ENCODE assay signal across 28 cellular contexts in the genomic region with DNA sequence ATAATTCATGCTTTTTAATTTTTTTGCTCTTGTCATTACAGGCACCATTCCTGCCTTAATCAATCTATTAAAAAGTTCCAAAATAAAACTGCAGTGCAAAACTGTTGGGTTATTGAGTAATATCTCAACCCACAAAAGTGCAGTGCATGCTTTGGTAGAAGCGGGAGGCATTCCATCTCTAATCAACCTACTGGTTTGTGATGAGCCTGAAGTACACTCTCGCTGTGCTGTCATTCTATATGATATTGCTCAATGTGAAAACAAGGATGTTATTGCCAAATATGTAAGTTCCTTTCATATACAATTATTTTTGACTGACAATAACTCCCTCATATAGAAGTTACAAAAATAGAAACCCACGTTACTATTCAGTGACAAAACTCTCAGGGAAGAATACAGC.
"Had no signal": no experiment of that assay in that cellular context is flagged by ENCODE, and none has a peak within 500 bp of the region (broad histone marks: within the 10 kb centered on the region; RNA-seq: fewer than 3 reads in every experiment).

No MANE protein-coding gene starts in this region.

- H3K4me3 ChIP-seq: left lung, lung, neural progenitor cell, sigmoid colon, testis, uterus had no signal

- H3K4me3 Mint-ChIP-seq: activated naive CD8-positive, alpha-beta T cell treated with anti-CD3 and anti-CD28 coated beads for 36 hours; activated T-cell treated with anti-CD3 and anti-CD28 coated beads, Interleukin-2, amount 50 U/mL, for 24 hours; immature natural killer cell; naive thymus-derived CD8-positive, alpha-beta T cell; neural progenitor cell; stimulated activated naive B cell treated with anti-CD40 and anti-IgM and Interleukin-4, amounts not matched to agents 10 μg/mL and 1 μg/mL and 100 μg/mL, for 72 hours; WTC11 had no signal

- DNase-seq: activated CD4-positive, alpha-beta T cell treated with anti-CD3 and anti-CD28 coated beads, Interleukin-2, amount 50 U/mL, for 4 hours; activated CD8-positive, alpha-beta memory T cell treated with anti-CD3 and anti-CD28 coated beads for 24 hours; activated CD8-positive, alpha-beta memory T cell treated with anti-CD3 and anti-CD28 coated beads, Interleukin-2, amount 50 U/mL, for 4 hours; activated naive CD4-positive, alpha-beta T cell; activated naive CD8-positive, alpha-beta T cell treated with anti-CD3 and anti-CD28 coated beads for 36 hours; activated T-cell treated with anti-CD3 and anti-CD28 coated beads, Interleukin-2, amount 50 U/mL, for 24 hours; amygdala; cerebellar nuclear complex; cortex of kidney; erythroblast; foreskin melanocyte; immature natural killer cell; kidney glomerular epithelial cell; left lung; naive thymus-derived CD8-positive, alpha-beta T cell; posterior cingulate gyrus; sigmoid colon; stimulated activated CD4-positive, alpha-beta T cell treated with anti-CD3 and anti-CD28 coated beads, Interleukin-2, amount 100 ng/mL, for 48 hours; stimulated activated CD8-positive, alpha-beta memory T cell treated with anti-CD3 and anti-CD28 coated beads, Interleukin-4, amount 100 ng/mL, for 48 hours; stimulated activated naive B cell treated with anti-CD40 and anti-IgM and Interleukin-4, amounts not matched to agents 10 μg/mL and 1 μg/mL and 100 μg/mL, for 72 hours; T-helper 9 cell; testis; trophoblast cell; uterus had no signal

- H3K27me3 Mint-ChIP-seq: activated naive CD8-positive, alpha-beta T cell treated with anti-CD3 and anti-CD28 coated beads for 36 hours; activated T-cell treated with anti-CD3 and anti-CD28 coated beads, Interleukin-2, amount 50 U/mL, for 24 hours; naive thymus-derived CD8-positive, alpha-beta T cell; stimulated activated naive B cell treated with anti-CD40 and anti-IgM and Interleukin-4, amounts not matched to agents 10 μg/mL and 1 μg/mL and 100 μg/mL, for 72 hours had no signal

- H3K27me3 ChIP-seq: left lung, neural progenitor cell, sigmoid colon, testis, uterus had no signal

- H3K27ac Mint-ChIP-seq: activated naive CD8-positive, alpha-beta T cell treated with anti-CD3 and anti-CD28 coated beads for 36 hours; activated T-cell treated with anti-CD3 and anti-CD28 coated beads, Interleukin-2, amount 50 U/mL, for 24 hours; activated T-helper 2 cell treated with anti-CD3 and anti-CD28 coated beads, Interferon-gamma antibody, Interleukin-2, Interleukin-4, amounts not matched to agents 10 μg/mL and 5 μg/mL and 100 μg/mL, durations not matched to agents 14 hours and 24 hours and 36 hours; immature natural killer cell; naive thymus-derived CD8-positive, alpha-beta T cell; neural progenitor cell; stimulated activated naive B cell treated with anti-CD40 and anti-IgM and Interleukin-4, amounts not matched to agents 10 μg/mL and 1 μg/mL and 100 μg/mL, for 72 hours; WTC11 had no signal

- ATAC-seq: left lung; naive thymus-derived CD8-positive, alpha-beta T cell; stimulated activated naive B cell treated with anti-CD40 and anti-IgM and Interleukin-4, amounts not matched to agents 10 μg/mL and 1 μg/mL and 100 μg/mL, for 72 hours; WTC11 had no signal

- H3K9me3 ChIP-seq: sigmoid colon, testis, uterus had no signal

- H3K4me1 ChIP-seq: left lung, neural progenitor cell, sigmoid colon, testis, uterus had no signal

- H3K27ac ChIP-seq: left lung, neural progenitor cell, sigmoid colon, testis, uterus had no signal

- H3K4me1 Mint-ChIP-seq: immature natural killer cell; naive thymus-derived CD8-positive, alpha-beta T cell; neural progenitor cell; stimulated activated naive B cell treated with anti-CD40 and anti-IgM and Interleukin-4, amounts not matched to agents 10 μg/mL and 1 μg/mL and 100 μg/mL, for 72 hours; WTC11 had no signal

- H3K36me3 ChIP-seq: left lung, neural progenitor cell, sigmoid colon, uterus had no signal
